1 cellular context compared by ENCODE assay signal in the genomic region with DNA sequence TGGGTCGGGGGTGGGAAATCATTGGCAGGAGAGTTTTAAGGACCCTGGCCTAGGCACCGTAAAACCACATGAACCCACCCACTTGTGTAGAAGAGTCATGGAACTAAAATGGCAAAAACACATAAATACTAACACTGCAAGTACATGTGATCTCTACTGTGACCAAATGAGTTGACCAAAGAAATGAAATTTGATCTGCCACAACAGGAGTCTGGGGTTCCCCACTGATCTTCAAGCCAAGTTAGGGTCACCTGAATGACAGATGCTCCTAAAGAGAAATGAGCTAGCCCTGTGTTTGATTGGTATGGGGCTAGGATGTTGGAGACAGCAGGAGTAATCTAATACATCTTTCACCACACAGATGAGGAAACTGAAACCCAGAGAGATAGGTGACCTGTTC.
TF ChIP-seq lines count a peak whose summit lies in the region.

No MANE protein-coding gene starts in this region.

TF ChIP-seq in K562, 482 proteins besides CTCF, POLR2A, EP300 and RAD21:
- TF ChIP-seq SMAD4 (CRISPR knock-in tag; conservative IDR thresholded peaks at IDR 0.05) (no peak), FUS (optimal IDR thresholded peaks at IDR 0.05; ENCODE audit: low read depth, low read length) (no peak), ETV5 (CRISPR knock-in tag; IDR thresholded peaks at IDR 0.05; ENCODE audit: low read depth) (no peak), ZBTB17 (CRISPR knock-in tag; IDR thresholded peaks at IDR 0.05) (no peak), ZNF639 (CRISPR knock-in tag; conservative IDR thresholded peaks at IDR 0.05 in 1 of 2, IDR thresholded peaks at IDR 0.05 in 1 of 2) (no peak), ADNP (tag; IDR thresholded peaks at IDR 0.05) (no peak), TAF1 (IDR thresholded peaks at IDR 0.05; ENCODE audit: control insufficient read depth, extremely low read depth, insufficient read depth, low read length, severe bottlenecking) (no peak), HMG20B (CRISPR knock-in tag; IDR thresholded peaks at IDR 0.05) (no peak), SLC30A9 (CRISPR knock-in tag; IDR thresholded peaks at IDR 0.05) (no peak), ZNF212 (CRISPR knock-in tag; IDR thresholded peaks at IDR 0.05) (no peak), ZNF764 (CRISPR knock-in tag; IDR thresholded peaks at IDR 0.05; ENCODE audit: low read depth) (no peak)
- TF ChIP-seq, protein P1, sequence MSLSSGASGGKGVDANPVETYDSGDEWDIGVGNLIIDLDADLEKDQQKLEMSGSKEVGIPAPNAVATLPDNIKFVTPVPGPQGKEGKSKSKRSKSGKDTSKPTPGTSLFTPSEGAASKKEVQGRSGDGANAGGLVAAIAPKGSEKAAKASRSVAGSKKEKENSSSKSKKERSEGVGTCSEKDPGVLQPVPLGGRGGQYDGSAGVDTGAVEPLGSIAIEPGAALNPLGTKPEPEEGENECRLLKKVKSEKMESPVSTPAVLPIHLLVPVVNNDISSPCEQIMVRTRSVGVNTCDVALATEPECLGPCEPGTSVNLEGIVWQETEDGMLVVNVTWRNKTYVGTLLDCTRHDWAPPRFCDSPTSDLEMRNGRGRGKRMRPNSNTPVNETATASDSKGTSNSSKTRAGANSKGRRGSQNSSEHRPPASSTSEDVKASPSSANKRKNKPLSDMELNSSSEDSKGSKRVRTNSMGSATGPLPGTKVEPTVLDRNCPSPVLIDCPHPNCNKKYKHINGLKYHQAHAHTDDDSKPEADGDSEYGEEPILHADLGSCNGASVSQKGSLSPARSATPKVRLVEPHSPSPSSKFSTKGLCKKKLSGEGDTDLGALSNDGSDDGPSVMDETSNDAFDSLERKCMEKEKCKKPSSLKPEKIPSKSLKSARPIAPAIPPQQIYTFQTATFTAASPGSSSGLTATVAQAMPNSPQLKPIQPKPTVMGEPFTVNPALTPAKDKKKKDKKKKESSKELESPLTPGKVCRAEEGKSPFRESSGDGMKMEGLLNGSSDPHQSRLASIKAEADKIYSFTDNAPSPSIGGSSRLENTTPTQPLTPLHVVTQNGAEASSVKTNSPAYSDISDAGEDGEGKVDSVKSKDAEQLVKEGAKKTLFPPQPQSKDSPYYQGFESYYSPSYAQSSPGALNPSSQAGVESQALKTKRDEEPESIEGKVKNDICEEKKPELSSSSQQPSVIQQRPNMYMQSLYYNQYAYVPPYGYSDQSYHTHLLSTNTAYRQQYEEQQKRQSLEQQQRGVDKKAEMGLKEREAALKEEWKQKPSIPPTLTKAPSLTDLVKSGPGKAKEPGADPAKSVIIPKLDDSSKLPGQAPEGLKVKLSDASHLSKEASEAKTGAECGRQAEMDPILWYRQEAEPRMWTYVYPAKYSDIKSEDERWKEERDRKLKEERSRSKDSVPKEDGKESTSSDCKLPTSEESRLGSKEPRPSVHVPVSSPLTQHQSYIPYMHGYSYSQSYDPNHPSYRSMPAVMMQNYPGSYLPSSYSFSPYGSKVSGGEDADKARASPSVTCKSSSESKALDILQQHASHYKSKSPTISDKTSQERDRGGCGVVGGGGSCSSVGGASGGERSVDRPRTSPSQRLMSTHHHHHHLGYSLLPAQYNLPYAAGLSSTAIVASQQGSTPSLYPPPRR (CRISPR knock-in tag; IDR thresholded peaks at IDR 0.05; ENCODE audit: borderline replicate concordance) = no peak
- TF ChIP-seq, protein P2, sequence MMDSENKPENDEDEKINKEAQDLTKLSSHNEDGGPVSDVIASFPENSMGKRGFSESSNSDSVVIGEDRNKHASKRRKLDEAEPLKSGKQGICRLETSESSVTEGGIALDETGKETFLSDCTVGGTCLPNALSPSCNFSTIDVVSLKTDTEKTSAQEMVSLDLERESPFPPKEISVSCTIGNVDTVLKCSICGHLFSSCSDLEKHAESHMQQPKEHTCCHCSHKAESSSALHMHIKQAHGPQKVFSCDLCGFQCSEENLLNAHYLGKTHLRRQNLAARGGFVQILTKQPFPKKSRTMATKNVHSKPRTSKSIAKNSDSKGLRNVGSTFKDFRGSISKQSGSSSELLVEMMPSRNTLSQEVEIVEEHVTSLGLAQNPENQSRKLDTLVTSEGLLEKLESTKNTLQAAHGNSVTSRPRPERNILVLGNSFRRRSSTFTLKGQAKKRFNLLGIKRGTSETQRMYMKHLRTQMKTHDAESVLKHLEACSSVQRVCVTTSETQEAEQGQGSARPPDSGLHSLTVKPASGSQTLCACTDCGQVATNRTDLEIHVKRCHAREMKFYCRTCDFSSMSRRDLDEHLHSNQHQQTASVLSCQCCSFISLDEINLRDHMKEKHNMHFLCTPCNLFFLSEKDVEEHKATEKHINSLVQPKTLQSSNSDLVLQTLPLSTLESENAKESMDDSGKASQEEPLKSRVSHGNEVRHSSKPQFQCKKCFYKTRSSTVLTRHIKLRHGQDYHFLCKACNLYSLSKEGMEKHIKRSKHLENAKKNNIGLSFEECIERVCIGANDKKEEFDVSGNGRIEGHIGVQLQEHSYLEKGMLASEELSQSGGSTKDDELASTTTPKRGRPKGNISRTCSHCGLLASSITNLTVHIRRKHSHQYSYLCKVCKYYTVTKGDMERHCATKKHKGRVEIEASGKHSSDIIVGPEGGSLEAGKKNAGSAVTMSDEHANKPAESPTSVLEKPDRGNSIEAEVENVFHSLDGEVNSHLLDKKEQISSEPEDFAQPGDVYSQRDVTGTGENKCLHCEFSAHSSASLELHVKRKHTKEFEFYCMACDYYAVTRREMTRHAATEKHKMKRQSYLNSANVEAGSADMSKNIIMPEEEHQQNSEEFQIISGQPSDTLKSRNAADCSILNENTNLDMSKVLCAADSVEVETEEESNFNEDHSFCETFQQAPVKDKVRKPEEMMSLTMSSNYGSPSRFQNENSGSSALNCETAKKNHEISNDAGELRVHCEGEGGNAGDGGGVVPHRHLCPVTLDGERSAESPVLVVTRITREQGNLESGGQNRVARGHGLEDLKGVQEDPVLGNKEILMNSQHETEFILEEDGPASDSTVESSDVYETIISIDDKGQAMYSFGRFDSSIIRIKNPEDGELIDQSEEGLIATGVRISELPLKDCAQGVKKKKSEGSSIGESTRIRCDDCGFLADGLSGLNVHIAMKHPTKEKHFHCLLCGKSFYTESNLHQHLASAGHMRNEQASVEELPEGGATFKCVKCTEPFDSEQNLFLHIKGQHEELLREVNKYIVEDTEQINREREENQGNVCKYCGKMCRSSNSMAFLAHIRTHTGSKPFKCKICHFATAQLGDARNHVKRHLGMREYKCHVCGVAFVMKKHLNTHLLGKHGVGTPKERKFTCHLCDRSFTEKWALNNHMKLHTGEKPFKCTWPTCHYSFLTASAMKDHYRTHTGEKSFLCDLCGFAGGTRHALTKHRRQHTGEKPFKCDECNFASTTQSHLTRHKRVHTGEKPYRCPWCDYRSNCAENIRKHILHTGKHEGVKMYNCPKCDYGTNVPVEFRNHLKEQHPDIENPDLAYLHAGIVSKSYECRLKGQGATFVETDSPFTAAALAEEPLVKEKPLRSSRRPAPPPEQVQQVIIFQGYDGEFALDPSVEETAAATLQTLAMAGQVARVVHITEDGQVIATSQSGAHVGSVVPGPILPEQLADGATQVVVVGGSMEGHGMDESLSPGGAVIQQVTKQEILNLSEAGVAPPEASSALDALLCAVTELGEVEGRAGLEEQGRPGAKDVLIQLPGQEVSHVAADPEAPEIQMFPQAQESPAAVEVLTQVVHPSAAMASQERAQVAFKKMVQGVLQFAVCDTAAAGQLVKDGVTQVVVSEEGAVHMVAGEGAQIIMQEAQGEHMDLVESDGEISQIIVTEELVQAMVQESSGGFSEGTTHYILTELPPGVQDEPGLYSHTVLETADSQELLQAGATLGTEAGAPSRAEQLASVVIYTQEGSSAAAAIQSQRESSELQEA (IDR thresholded peaks at IDR 0.05; ENCODE audit: low read depth) = no peak
